ENCODE assay signal across 12 cellular contexts in genomic region chr10:69332278-69333010, GRCh38. TPM values are rescaled to one million over a fixed set of nuclear protein-coding genes. Genes with fewer than 3 reads are reported as not detected.
A peak's percentile ranks its signal among the peaks of the same experiment; 100 is the strongest.
DNase-seq lines count a peak whose midpoint lies in the region; ATAC-seq and TF ChIP-seq lines count a peak whose summit lies in the region.
"Had no signal": no experiment of that assay in that cellular context is flagged by ENCODE, and none has a peak within 500 bp of the region (broad histone marks: within the 10 kb centered on the region; RNA-seq: fewer than 3 reads in every experiment).

No MANE protein-coding gene starts in this region.

- TF ChIP-seq CTCF in brain microvascular endothelial cell (IDR thresholded peaks at IDR 0.05; ENCODE audit: low read depth, low read length, missing control alignments) (no peak), lower lobe of right lung (IDR thresholded peaks at IDR 0.05) (no peak), transverse colon (IDR thresholded peaks at IDR 0.05) (no peak)

- H3K9me3 Mint-ChIP-seq in activated T-cell treated with anti-CD3 and anti-CD28 coated beads, Interleukin-2, amount 50 U/mL, for 72 hours: no peaks in the 10 kb centered on the region
- no peaks in the 10 kb centered on the region for H3K9me3 Mint-ChIP-seq in activated T-cell treated with anti-CD3 and anti-CD28 coated beads, Interleukin-2, amount 50 U/mL, for 4 hours
- H3K9me3 Mint-ChIP-seq: activated naive CD4-positive, alpha-beta T cell treated with anti-CD3 and anti-CD28 coated beads for 36 hours; neural progenitor cell had no signal

- H3K36me3 Mint-ChIP-seq in activated T-cell treated with anti-CD3 and anti-CD28 coated beads, Interleukin-2, amount 50 U/mL, for 72 hours (ENCODE audit: insufficient read depth in 2 of 2): peaks cover 0 to 4% of the 10 kb centered on the region in 2 donors
- H3K36me3 Mint-ChIP-seq in activated T-cell treated with anti-CD3 and anti-CD28 coated beads, Interleukin-2, amount 50 U/mL, for 4 hours (ENCODE audit: insufficient read depth): peaks cover 6% of the 10 kb centered on the region
- H3K36me3 Mint-ChIP-seq: neural progenitor cell had no signal

- H3K27me3 ChIP-seq in brain microvascular endothelial cell (replicated peaks) (no peaks in the 10 kb centered on the region), lower lobe of right lung (ENCODE audit: low read depth) (no peaks in the 10 kb centered on the region), transverse colon (no peaks in the 10 kb centered on the region)
- H3K27me3 ChIP-seq: neural progenitor cell had no signal

- H3K4me3 ChIP-seq in brain microvascular endothelial cell (ENCODE audit: low read depth, low read length): no peak overlapping the region
- H3K4me3 ChIP-seq in lower lobe of right lung: no peak overlapping the region
- no peak overlapping the region for H3K4me3 ChIP-seq in transverse colon
- H3K4me3 ChIP-seq: A549, neural progenitor cell had no signal

- in situ Hi-C loops in brain microvascular endothelial cell (cut with HindIII; ENCODE audit: low pct_ligation_motif_present, low sequenced_read_pairs) (no loop called here), transverse colon (cut with MboI; ENCODE audit: low pct_ligation_motif_present in 1 of 4, low pct_unique_long_range_greater_than_20kb in 1 of 4, low sequenced_read_pairs in 3 of 4) (no loop called here)

- no peaks in the 10 kb centered on the region for H3K27me3 Mint-ChIP-seq in activated T-cell treated with anti-CD3 and anti-CD28 coated beads, Interleukin-2, amount 50 U/mL, for 72 hours (ENCODE audit: low read depth)
- no peaks in the 10 kb centered on the region for H3K27me3 Mint-ChIP-seq in activated T-cell treated with anti-CD3 and anti-CD28 coated beads, Interleukin-2, amount 50 U/mL, for 4 hours (ENCODE audit: low read depth)

- DNase-seq in activated T-cell treated with anti-CD3 and anti-CD28 coated beads, Interleukin-2, amount 50 U/mL, for 72 hours: no peak
- no peak for DNase-seq in activated T-cell treated with anti-CD3 and anti-CD28 coated beads, Interleukin-2, amount 50 U/mL, for 4 hours
- DNase-seq in brain microvascular endothelial cell (peak; percentile 74), lower lobe of right lung (no peak), transverse colon (peak; percentile 58), hypothalamus (lab: John Stamatoyannopoulos, UW) (no peak), SW 1271 (lab: John Stamatoyannopoulos, UW) (no peak)
- DNase-seq: activated naive CD4-positive, alpha-beta T cell treated with anti-CD3 and anti-CD28 coated beads for 36 hours; MM.1S had no signal

- TF ChIP-seq POLR2A in transverse colon (IDR thresholded peaks at IDR 0.05): no peak

- WGBS in transverse colon (ENCODE audit: low coverage in 1 of 2), 2 donors: 58 to 80% methylated on average over 1 to 9 of the region's 9 CpGs

- H3K9me3 ChIP-seq in lower lobe of right lung (no peaks in the 10 kb centered on the region), transverse colon (no peaks in the 10 kb centered on the region)
- H3K9me3 ChIP-seq: A549 had no signal

- peak overlapping the region; percentile 27 for H3K27ac Mint-ChIP-seq in activated T-cell treated with anti-CD3 and anti-CD28 coated beads, Interleukin-2, amount 50 U/mL, for 72 hours
- H3K27ac Mint-ChIP-seq: activated naive CD4-positive, alpha-beta T cell treated with anti-CD3 and anti-CD28 coated beads for 36 hours; neural progenitor cell had no signal

- H3K36me3 ChIP-seq in brain microvascular endothelial cell (replicated peaks) (peaks cover 3% of the 10 kb centered on the region), lower lobe of right lung (peaks cover 5% of the 10 kb centered on the region), transverse colon (no peaks in the 10 kb centered on the region)
- H3K36me3 ChIP-seq: neural progenitor cell had no signal

- intact Hi-C loops in lower lobe of right lung (cut with DNase I): no loop called here
- intact Hi-C loops in transverse colon (cut with DNase I; ENCODE audit: low total_unique reads): no loop called here

- TF ChIP-seq EP300 in transverse colon (IDR thresholded peaks at IDR 0.05; ENCODE audit: low read depth): no peak

- no peak for ATAC-seq in activated T-cell treated with anti-CD3 and anti-CD28 coated beads, Interleukin-2, amount 50 U/mL, for 72 hours (replicated peaks in 1 of 2)
- no peak for ATAC-seq in activated T-cell treated with anti-CD3 and anti-CD28 coated beads, Interleukin-2, amount 50 U/mL, for 4 hours
- ATAC-seq in lower lobe of right lung: peak in 1 of 2 donors; percentile 27
- no peak for ATAC-seq in HG03196 (IDR thresholded peaks at IDR 0.05; ENCODE audit: unreplicated experiment)

- H3K4me1 ChIP-seq in lower lobe of right lung (peaks cover 87% of the 10 kb centered on the region), transverse colon (peaks cover 35 to 81% (median 56%) of the 10 kb centered on the region in 4 donors)

- H3K27ac ChIP-seq in brain microvascular endothelial cell (peak overlapping the region; percentile 57), lower lobe of right lung (peak overlapping the region; percentile 69), transverse colon (peak overlapping the region; percentile 52 to 83 (median 58))
- H3K27ac ChIP-seq: A549 had no signal

- H3K4me1 Mint-ChIP-seq in activated T-cell treated with anti-CD3 and anti-CD28 coated beads, Interleukin-2, amount 50 U/mL, for 72 hours (ENCODE audit: low read depth): peaks cover 75% of the 10 kb centered on the region
- peaks cover 65% of the 10 kb centered on the region for H3K4me1 Mint-ChIP-seq in activated T-cell treated with anti-CD3 and anti-CD28 coated beads, Interleukin-2, amount 50 U/mL, for 4 hours (ENCODE audit: low read depth)

- H3K4me3 Mint-ChIP-seq in activated T-cell treated with anti-CD3 and anti-CD28 coated beads, Interleukin-2, amount 50 U/mL, for 72 hours: no peak overlapping the region
- no peak overlapping the region for H3K4me3 Mint-ChIP-seq in activated T-cell treated with anti-CD3 and anti-CD28 coated beads, Interleukin-2, amount 50 U/mL, for 4 hours
- H3K4me3 Mint-ChIP-seq: activated naive CD4-positive, alpha-beta T cell treated with anti-CD3 and anti-CD28 coated beads for 36 hours; neural progenitor cell had no signal

RNA-seq across cellular contexts. Expression of gene HK1, which starts 54.1 kb away (rescaled TPM):
- total RNA-seq in activated T-cell treated with anti-CD3 and anti-CD28 coated beads, Interleukin-2, amount 50 U/mL, for 72 hours: 100 to 1,000 TPM; 143 to 149 TPM
- 100 to 1,000 TPM; 147 to 169 (median 165) TPM for total RNA-seq in activated T-cell treated with anti-CD3 and anti-CD28 coated beads, Interleukin-2, amount 50 U/mL, for 4 hours
- total RNA-seq in lower lobe of right lung: 85.1 TPM
- total RNA-seq in transverse colon: 10 to 100 TPM; 27.3 to 69.9 (median 54.0) TPM

Comparison
In these comparisons a context has a peak if more than half of its experiments do, and no peak if none do; other contexts are left out.
1. DNase-seq: peak in brain microvascular endothelial cell (single experiment) and transverse colon (single experiment); none in activated T-cell treated with anti-CD3 and anti-CD28 coated beads, Interleukin-2, amount 50 U/mL, for 72 hours (0 of 2), activated T-cell treated with anti-CD3 and anti-CD28 coated beads, Interleukin-2, amount 50 U/mL, for 4 hours (single experiment), lower lobe of right lung (single experiment), hypothalamus (0 of 51) and SW 1271 (0 of 2).
2. Peak in every context shown above with its lines, with median percentiles within 50 percentile points of each other: H3K27ac ChIP-seq.